Comparison of ENCODE assay signal across 13 cellular contexts in the genomic region with DNA sequence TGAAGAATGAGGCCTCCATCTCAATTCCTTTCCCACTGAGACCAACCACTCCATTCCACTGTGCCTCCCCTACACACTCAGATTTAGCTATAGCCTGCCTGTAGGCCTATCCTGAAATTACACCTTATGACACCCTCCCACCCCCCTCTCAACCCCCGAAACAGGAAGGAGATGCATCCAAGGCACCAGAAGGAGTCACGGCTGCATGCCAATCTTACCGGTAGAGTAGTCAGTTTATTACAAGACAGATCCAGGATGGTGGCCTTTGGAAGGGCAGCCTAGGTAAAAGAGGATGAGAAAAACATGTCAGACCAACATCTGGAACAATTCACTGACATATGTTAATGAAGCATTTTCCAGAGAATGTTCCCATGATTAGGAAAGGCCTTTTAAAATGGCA.
DNase-seq lines count a peak whose midpoint lies in the region; ATAC-seq and TF ChIP-seq lines count a peak whose summit lies in the region.
"Had no signal": no experiment of that assay in that cellular context is flagged by ENCODE, and none has a peak within 500 bp of the region (broad histone marks: within the 10 kb centered on the region; RNA-seq: fewer than 3 reads in every experiment).

No MANE protein-coding gene starts in this region.

- no peak overlapping the region for H3K27ac Mint-ChIP-seq in T-helper 2 cell treated with Interferon-gamma antibody and Interleukin-4, amounts not matched to agents 5 μg/mL and 100 μg/mL, for 36 hours
- no peak overlapping the region for H3K27ac Mint-ChIP-seq in nephron

- no peak for ATAC-seq in HG03439 (IDR thresholded peaks at IDR 0.05; ENCODE audit: unreplicated experiment)
- ATAC-seq in HG02970 (IDR thresholded peaks at IDR 0.05; ENCODE audit: low FRiP score, unreplicated experiment), result no peak
- ATAC-seq: right cardiac atrium had no signal

- no peaks in the 10 kb centered on the region for H3K9me2 ChIP-seq in MM.1S (replicated peaks; ENCODE audit: insufficient read depth, low read length)

- H3K4me1 Mint-ChIP-seq in T-helper 2 cell treated with Interferon-gamma antibody and Interleukin-4, amounts not matched to agents 5 μg/mL and 100 μg/mL, for 36 hours (ENCODE audit: low read depth), result peaks cover 20% of the 10 kb centered on the region
- H3K4me1 Mint-ChIP-seq in nephron, result peaks cover 17% of the 10 kb centered on the region

- H3K4me3 ChIP-seq in MM.1S (ENCODE audit: low read length) (no peak overlapping the region), brain microvascular endothelial cell (ENCODE audit: low read depth, low read length) (peak overlapping the region; percentile 98)

- H4K20me1 ChIP-seq in MM.1S (ENCODE audit: insufficient read depth, low read length), result no peaks in the 10 kb centered on the region

- no peak overlapping the region for H2AFZ ChIP-seq in MM.1S (ENCODE audit: low read length)

- no peak for DNase-seq in T-helper 2 cell treated with Interferon-gamma antibody and Interleukin-4, amounts not matched to agents 5 μg/mL and 100 μg/mL, for 36 hours (ENCODE audit: low spot score)
- no peak for DNase-seq in T-helper 2 cell
- no peak for DNase-seq in MM.1S
- no peak for DNase-seq in brain microvascular endothelial cell
- no peak for DNase-seq in 8988T
- DNase-seq: ACHN, anterior cingulate cortex, NCI-H146, right cardiac atrium, WERI-Rb-1 had no signal

- no peak for TF ChIP-seq CTCF in MM.1S (IDR thresholded peaks at IDR 0.05; ENCODE audit: low read length)
- no peak for TF ChIP-seq CTCF in brain microvascular endothelial cell (IDR thresholded peaks at IDR 0.05; ENCODE audit: low read depth, low read length, missing control alignments)
- TF ChIP-seq CTCF in nephron (IDR thresholded peaks at IDR 0.05; ENCODE audit: unreplicated experiment in 3 of 3), result no peak

- H3K9ac ChIP-seq in MM.1S (ENCODE audit: low read length), result no peak overlapping the region

- H3K4me3 Mint-ChIP-seq in T-helper 2 cell treated with Interferon-gamma antibody and Interleukin-4, amounts not matched to agents 5 μg/mL and 100 μg/mL, for 36 hours, result peak overlapping the region; percentile 100
- H3K4me3 Mint-ChIP-seq in nephron, result peak overlapping the region; percentile 96 to 98 (median 97)

- H3K36me3 ChIP-seq in MM.1S (replicated peaks; ENCODE audit: insufficient read depth, low read length) (peaks cover 25% of the 10 kb centered on the region; the same call in 1 of the 2 replicates), brain microvascular endothelial cell (replicated peaks) (peaks cover 60% of the 10 kb centered on the region)

- H3K27me3 ChIP-seq in MM.1S (replicated peaks; ENCODE audit: insufficient read depth, low read length) (no peaks in the 10 kb centered on the region), brain microvascular endothelial cell (replicated peaks) (no peaks in the 10 kb centered on the region)

- H3K36me3 Mint-ChIP-seq in T-helper 2 cell treated with Interferon-gamma antibody and Interleukin-4, amounts not matched to agents 5 μg/mL and 100 μg/mL, for 36 hours (ENCODE audit: low read depth), result peaks cover 52% of the 10 kb centered on the region
- H3K36me3 Mint-ChIP-seq in nephron (ENCODE audit: low read depth), result peaks cover 48% of the 10 kb centered on the region

- H3K27ac ChIP-seq in MM.1S (ENCODE audit: low read length) (no peak overlapping the region), brain microvascular endothelial cell (no peak overlapping the region)
- H3K27ac ChIP-seq: WERI-Rb-1 had no signal

- H3K27me3 Mint-ChIP-seq in T-helper 2 cell treated with Interferon-gamma antibody and Interleukin-4, amounts not matched to agents 5 μg/mL and 100 μg/mL, for 36 hours (ENCODE audit: low read depth), result no peaks in the 10 kb centered on the region
- no peaks in the 10 kb centered on the region for H3K27me3 Mint-ChIP-seq in nephron (ENCODE audit: low read depth)

- no peaks in the 10 kb centered on the region for H3K9me3 ChIP-seq in MM.1S (replicated peaks; ENCODE audit: insufficient read depth, low read length)

- H3K4me2 ChIP-seq in MM.1S (ENCODE audit: low read depth, low read length), result peak overlapping the region; percentile 89; the same call in 1 of the 2 replicates

- peaks cover 23% of the 10 kb centered on the region; the same call in 1 of the 2 replicates for H3F3A ChIP-seq in MM.1S (ENCODE audit: insufficient read depth, low read length)

- H3K4me1 ChIP-seq in MM.1S (ENCODE audit: low read length), result peaks cover 39% of the 10 kb centered on the region

- peaks cover 7% of the 10 kb centered on the region for H3K9me3 Mint-ChIP-seq in T-helper 2 cell treated with Interferon-gamma antibody and Interleukin-4, amounts not matched to agents 5 μg/mL and 100 μg/mL, for 36 hours
- no peaks in the 10 kb centered on the region for H3K9me3 Mint-ChIP-seq in nephron

- in situ Hi-C loops in brain microvascular endothelial cell (cut with HindIII; ENCODE audit: low pct_ligation_motif_present, low sequenced_read_pairs), result no loop called here

- H3K79me2 ChIP-seq in MM.1S (ENCODE audit: low read length), result peaks cover 67% of the 10 kb centered on the region
